In the genomic region with DNA sequence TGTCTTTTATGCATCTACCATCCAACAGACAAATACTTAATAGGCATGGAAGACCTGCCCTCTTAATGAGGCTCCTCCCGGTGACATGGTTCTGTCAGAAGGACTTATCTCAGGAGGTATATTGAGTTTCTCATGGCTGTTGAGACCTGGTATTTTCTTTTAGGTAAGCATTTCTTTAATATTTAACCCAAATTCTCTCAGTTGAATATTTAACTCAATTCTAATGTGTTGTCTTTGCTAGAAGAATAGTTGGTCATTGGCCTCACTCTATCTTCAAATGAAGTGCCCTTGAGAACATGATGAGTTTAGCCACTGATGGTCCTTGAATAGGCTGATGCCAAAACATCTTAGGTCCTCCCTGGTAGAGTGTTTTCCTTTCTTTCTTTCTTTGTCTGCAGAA, we compare ENCODE assay signal across 22 cellular contexts. TPM values are rescaled to one million over a fixed set of nuclear protein-coding genes. Genes with fewer than 3 reads are reported as not detected.
A peak's percentile ranks its signal among the peaks of the same experiment; 100 is the strongest.
DNase-seq lines count a peak whose midpoint lies in the region; TF ChIP-seq lines count a peak whose summit lies in the region.
"Had no signal": no experiment of that assay in that cellular context is flagged by ENCODE, and none has a peak within 500 bp of the region (broad histone marks: within the 10 kb centered on the region; RNA-seq: fewer than 3 reads in every experiment).

No MANE protein-coding gene starts in this region.

- H3K27ac ChIP-seq in A673 (ENCODE audit: low read depth, low read length, poor library complexity, severe bottlenecking): peak overlapping the region; percentile 46
- peak overlapping the region; percentile 44; the same call in 1 of the 2 replicates for H3K27ac ChIP-seq in SK-N-MC
- H3K27ac ChIP-seq: A549, C4-2B, GM23248 had no signal

- H3K36me3 ChIP-seq in A673 (ENCODE audit: insufficient read depth, low read length, poor library complexity, severe bottlenecking): no peaks in the 10 kb centered on the region
- no peaks in the 10 kb centered on the region for H3K36me3 ChIP-seq in SK-N-MC (ENCODE audit: insufficient read depth, low read length)

- intact Hi-C loops in A673 (cut with micrococcal nuclease; ENCODE audit: unreplicated experiment): no loop called here

- H3K4me3 ChIP-seq in A673 (ENCODE audit: low read depth, low read length, poor library complexity, severe bottlenecking) (no peak overlapping the region), SK-N-MC (no peak overlapping the region)
- H3K4me3 ChIP-seq: A549, GM23248 had no signal

- no peaks in the 10 kb centered on the region for H3K27me3 ChIP-seq in A673 (replicated peaks; ENCODE audit: insufficient read depth, low read depth, low read length, poor library complexity)

- H3K9me3 ChIP-seq in A673 (ENCODE audit: low read depth, low read length, poor library complexity, severe bottlenecking) (no peaks in the 10 kb centered on the region), SK-N-MC (ENCODE audit: low read depth, low read length) (no peaks in the 10 kb centered on the region)
- H3K9me3 ChIP-seq: A549, Caco-2 had no signal

- no peak overlapping the region for H3K9ac ChIP-seq in SK-N-MC (ENCODE audit: insufficient read length)
- H3K9ac ChIP-seq: GM23248 had no signal

- TF ChIP-seq CTCF in A673 (conservative IDR thresholded peaks at IDR 0.05; ENCODE audit: low read depth, low read length): no peak

- DNase-seq in A673 (ENCODE audit: low spot score) (no peak), DMS79 (lab: John Stamatoyannopoulos, UW) (peak; percentile 77), SK-N-MC (ENCODE audit: low read depth, low spot score) (no peak), renal cortical epithelial cell (ENCODE audit: low read depth) (peak; percentile 85), 8988T (no peak)
- no peak for DNase-seq in activated CD8-positive, alpha-beta memory T cell treated with anti-CD3 and anti-CD28 coated beads, Interleukin-2, amount 50 U/mL, for 4 hours
- DNase-seq in stimulated activated CD4-positive, alpha-beta T cell treated with anti-CD3 and anti-CD28 coated beads, Interleukin-4, amount 100 ng/mL, for 1 hour: no peak
- DNase-seq: Caco-2; CD8-positive, alpha-beta T cell; DMS 273 treated with DMSO at 0.1 percent for 48 hours; GM23248; H7; IMR-90; KG1; MM.1S; NCI-H1694; NCI-H2029 treated with DMSO at 0.1 percent for 48 hours; NCI-H2227 treated with DMSO at 0.1 percent for 48 hours; NCI-H526 treated with DMSO at 0.1 percent for 48 hours; OCI-M1 had no signal

- no TSS peak for BruUV-seq in A673 (replicated peaks; lab: Mats Ljungman, UMichigan)

- CTCF ChIA-PET in A673 (lab: Charles Lee): no interaction called here

- POLR2A ChIA-PET in A673 (lab: Charles Lee; ENCODE audit: low non-redundant PET): no interaction called here

- H3K4me1 ChIP-seq in A673 (ENCODE audit: insufficient read depth, low read length, poor library complexity, severe bottlenecking): peaks cover 20% of the 10 kb centered on the region
- H3K4me1 ChIP-seq: A549 had no signal

RNA-seq across cellular contexts. Expression of gene TGIF1, which starts 42.2 kb away (rescaled TPM):
- total RNA-seq in A673 (2021) (86.9 and 98.3 TPM in 2 replicates), renal cortical epithelial cell (295 and 343 TPM in 2 replicates)

Comparison
In these comparisons a context has a peak if more than half of its experiments do, and no peak if none do; other contexts are left out.
1. DNase-seq: peak in DMS79 (single experiment) and renal cortical epithelial cell (single experiment); none in A673 (single experiment), SK-N-MC (single experiment), activated CD8-positive, alpha-beta memory T cell treated with anti-CD3 and anti-CD28 coated beads, Interleukin-2, amount 50 U/mL, for 4 hours (single experiment), 8988T (single experiment) and stimulated activated CD4-positive, alpha-beta T cell treated with anti-CD3 and anti-CD28 coated beads, Interleukin-4, amount 100 ng/mL, for 1 hour (single experiment).